12 cellular contexts compared by ENCODE assay signal in the genomic region with DNA sequence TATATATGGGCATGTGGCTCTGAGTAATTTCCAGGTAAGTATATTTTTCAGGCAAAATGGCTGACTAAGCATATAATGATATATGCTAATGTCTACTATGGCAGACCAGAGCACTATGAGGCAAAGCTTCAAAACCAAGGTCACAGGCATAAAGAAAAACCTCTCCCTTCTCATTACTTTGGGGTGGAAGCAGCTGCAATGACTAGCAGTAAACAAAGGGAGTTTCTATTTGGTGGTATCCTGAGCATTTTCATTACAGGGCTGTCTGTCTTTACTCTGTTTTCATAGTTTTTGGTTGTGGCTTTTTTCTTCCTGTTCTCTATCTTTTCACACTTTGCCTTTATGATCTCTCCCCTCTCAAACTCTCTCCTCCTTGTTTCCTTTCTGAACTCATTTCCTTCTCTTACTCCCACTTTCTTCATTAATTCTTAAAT. TPM values are rescaled to one million over a fixed set of nuclear protein-coding genes. Genes with fewer than 3 reads are reported as not detected.
A peak's percentile ranks its signal among the peaks of the same experiment; 100 is the strongest.
DNase-seq lines count a peak whose midpoint lies in the region; ATAC-seq, FAIRE-seq and TF ChIP-seq lines count a peak whose summit lies in the region.
"Had no signal": no experiment of that assay in that cellular context is flagged by ENCODE, and none has a peak within 500 bp of the region (broad histone marks: within the 10 kb centered on the region; RNA-seq: fewer than 3 reads in every experiment).

No MANE protein-coding gene starts in this region.

- TF ChIP-seq POLR2A in GM12892 (IDR thresholded peaks at IDR 0.05; ENCODE audit: low read depth, low read length): no peak

- peaks cover 3% of the 10 kb centered on the region for H3K79me1 ChIP-seq in mesenchymal stem cell (replicated peaks; ENCODE audit: low read length, poor library complexity, severe bottlenecking)

- peak overlapping the region; percentile 74 for H3K27ac ChIP-seq in mesenchymal stem cell (ENCODE audit: low read length, poor library complexity, severe bottlenecking)

- H2AFZ ChIP-seq in mesenchymal stem cell (ENCODE audit: low read depth, low read length): no peak overlapping the region

- H3K14ac ChIP-seq in mesenchymal stem cell (ENCODE audit: low read length in 2 of 2): no peak overlapping the region

- H3K36me3 ChIP-seq in mesenchymal stem cell (ENCODE audit: control insufficient read depth in 1 of 2, insufficient read depth in 2 of 2, low read depth in 1 of 2, low read length in 2 of 2): no peaks in the 10 kb centered on the region

- H4K8ac ChIP-seq in mesenchymal stem cell (ENCODE audit: low read length): no peak overlapping the region

- FAIRE-seq in GM12892 (lab: Jason Lieb, UNC): peak; percentile 92
- FAIRE-seq: TTC549 had no signal

- H3K9ac ChIP-seq in mesenchymal stem cell (ENCODE audit: low read length): no peak overlapping the region

- H2BK12ac ChIP-seq in mesenchymal stem cell (ENCODE audit: low read length in 2 of 2): no peak overlapping the region

- no peak overlapping the region for H3K4me2 ChIP-seq in mesenchymal stem cell (ENCODE audit: low read length, poor library complexity, severe bottlenecking)

- no peak overlapping the region for H2BK5ac ChIP-seq in mesenchymal stem cell (ENCODE audit: low read depth, low read length, poor library complexity, severe bottlenecking)

- H2AK5ac ChIP-seq in mesenchymal stem cell (ENCODE audit: low read length, severe bottlenecking): no peak overlapping the region

- H3K4me3 ChIP-seq in mesenchymal stem cell (ENCODE audit: insufficient read depth in 1 of 2, low read depth in 1 of 2, low read length in 2 of 2): no peak overlapping the region

- H3K18ac ChIP-seq in mesenchymal stem cell (ENCODE audit: low read depth in 1 of 2, low read length in 2 of 2): no peak overlapping the region

- H3K9me3 ChIP-seq in mesenchymal stem cell (ENCODE audit: control insufficient read depth, low read length): no peaks in the 10 kb centered on the region

- H2BK120ac ChIP-seq in mesenchymal stem cell (ENCODE audit: low read depth, low read length): no peak overlapping the region

- no peaks in the 10 kb centered on the region for H3K27me3 ChIP-seq in mesenchymal stem cell (ENCODE audit: control insufficient read depth in 1 of 2, insufficient read depth in 1 of 2, low read length in 2 of 2)

- DNase-seq in GM12892 (ENCODE audit: insufficient read length) (no peak), RPMI7951 (ENCODE audit: low read depth) (peak; percentile 15), mesenchymal stem cell (no peak), activated gamma-delta T cell treated with Interleukin-2 at 50 U/mL for 16 hours (no peak), SHP77 treated with DMSO at 0.1 percent for 48 hours (lab: John Stamatoyannopoulos, UW) (no peak), kidney tubule cell (ENCODE audit: low spot score) (no peak)
- DNase-seq: central memory CD4-positive, alpha-beta T cell; NCI-H1092; NCI-H510A; stimulated activated CD4-positive, alpha-beta T cell treated with anti-CD3 and anti-CD28 coated beads, Interleukin-2, amount 100 ng/mL, for 24 hours had no signal

- no peak overlapping the region for H3K4ac ChIP-seq in mesenchymal stem cell (ENCODE audit: low read depth in 1 of 2, low read length in 2 of 2)

- peak; percentile 56 for ATAC-seq in GM21529 (IDR thresholded peaks at IDR 0.05; ENCODE audit: unreplicated experiment)

- H3K4me1 ChIP-seq in mesenchymal stem cell (ENCODE audit: control insufficient read depth, insufficient read depth, low read depth, low read length): peaks cover 12% of the 10 kb centered on the region

- no peak overlapping the region for H3K23ac ChIP-seq in mesenchymal stem cell (ENCODE audit: low read length in 2 of 2)

- no peak overlapping the region for H2BK15ac ChIP-seq in mesenchymal stem cell (ENCODE audit: low read depth, poor library complexity, severe bottlenecking)

- no peak overlapping the region for H4K91ac ChIP-seq in mesenchymal stem cell (ENCODE audit: low read length)

RNA-seq across cellular contexts. Expression of gene PDE6D, which starts 15.6 kb away (rescaled TPM):
- polyA plus RNA-seq in GM12892 (2012; ENCODE audit: missing spikeins): 36.9 TPM
- total RNA-seq in RPMI7951 (2014; rRNA removed; shearing (Covaris generic)): 77.3 and 84.9 TPM in 2 replicates
- 19.6 TPM for polyA plus RNA-seq in mesenchymal stem cell (2013, experiment 1 of 2)
- polyA plus RNA-seq in mesenchymal stem cell (2013, experiment 2 of 2): 19.9 TPM

RNA-seq across cellular contexts. Expression of gene COPS7B, which starts 20.7 kb away (rescaled TPM):
- polyA plus RNA-seq in GM12892 (2012; ENCODE audit: missing spikeins): 30.4 TPM
- total RNA-seq in RPMI7951 (2014; rRNA removed; shearing (Covaris generic)): 21.8 and 22.8 TPM in 2 replicates
- polyA plus RNA-seq in mesenchymal stem cell (2013, experiment 1 of 2): 28.1 TPM
- 24.5 TPM for polyA plus RNA-seq in mesenchymal stem cell (2013, experiment 2 of 2)

RNA-seq across cellular contexts. Expression of gene PTMA, which starts 57.2 kb away (rescaled TPM):
- polyA plus RNA-seq in GM12892 (2012; ENCODE audit: missing spikeins): 1,875 TPM
- total RNA-seq in RPMI7951 (2014; rRNA removed; shearing (Covaris generic)): 1,433 and 1,788 TPM in 2 replicates
- 1,344 TPM for polyA plus RNA-seq in mesenchymal stem cell (2013, experiment 1 of 2)
- 1,330 TPM for polyA plus RNA-seq in mesenchymal stem cell (2013, experiment 2 of 2)
